Comparison of ENCODE assay signal across 35 cellular contexts in the genomic region with DNA sequence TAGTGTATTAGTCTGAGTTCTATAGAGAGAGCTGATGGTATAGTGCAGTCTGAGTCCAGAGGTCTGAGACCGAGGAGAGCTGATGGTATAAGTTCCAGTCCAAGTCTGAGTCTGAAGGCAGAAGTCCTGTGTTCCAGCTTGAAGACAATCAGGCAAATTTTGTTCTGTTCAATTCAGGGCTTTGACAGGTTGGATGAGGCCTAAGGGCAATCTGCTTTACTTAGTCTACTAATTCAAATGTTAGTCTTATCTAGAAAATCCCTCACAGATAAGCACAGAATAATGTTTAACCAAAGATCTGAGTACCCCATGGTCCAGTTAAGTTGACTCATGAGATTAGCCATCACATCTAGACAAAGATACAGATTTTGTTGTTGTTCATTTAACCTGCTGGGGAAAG.
"Had no signal": no experiment of that assay in that cellular context is flagged by ENCODE, and none has a peak within 500 bp of the region (broad histone marks: within the 10 kb centered on the region; RNA-seq: fewer than 3 reads in every experiment).

No MANE protein-coding gene starts in this region.

- H3K4me3 ChIP-seq: body of pancreas, breast epithelium had no signal

- H3K4me1 ChIP-seq: body of pancreas, breast epithelium had no signal

- H3K27ac Mint-ChIP-seq: activated B cell treated with CpG ODN at 0.5 μM for 24 hours; activated CD4-positive, alpha-beta memory T cell treated with anti-CD3 and anti-CD28 coated beads for 36 hours; activated CD4-positive, alpha-beta T cell treated with anti-CD3 and anti-CD28 coated beads, Interleukin-2, amount 10 ng/mL, durations not matched to agents 24 days and 14 days; activated CD8-positive, alpha-beta memory T cell treated with anti-CD3 and anti-CD28 coated beads, Interleukin-2, amount 10 ng/mL, durations not matched to agents 7 days and 5 days; activated CD8-positive, alpha-beta T cell treated with anti-CD3 and anti-CD28 coated beads for 36 hours; activated naive CD4-positive, alpha-beta T cell treated with anti-CD3 and anti-CD28 coated beads, Interleukin-2, amount 10 ng/mL, durations not matched to agents 7 days and 5 days; activated naive CD4-positive, alpha-beta T cell treated with anti-CD3 and anti-CD28 coated beads, Interleukin-2, amount 50 U/mL, for 24 hours; activated naive CD8-positive, alpha-beta T cell; activated naive CD8-positive, alpha-beta T cell treated with anti-CD3 and anti-CD28 coated beads, Interleukin-2, amount 10 ng/mL, durations not matched to agents 7 days and 5 days; activated naive CD8-positive, alpha-beta T cell treated with anti-CD3 and anti-CD28 coated beads, Interleukin-2, amount 50 U/mL, for 24 hours; activated T-cell treated with anti-CD3 and anti-CD28 coated beads, Interleukin-2, amount 50 U/mL, for 24 hours; activated T-helper 1 cell treated with anti-CD3 and anti-CD28 coated beads, Interleukin-12 subunit alpha, Interleukin-12 subunit beta, Interleukin-2, Interleukin-4 antibody, amounts not matched to agents 30 ng/mL and 10 ng/mL and 1 ng/mL, durations not matched to agents 14 hours and 24 hours and 36 hours; activated T-helper 17 cell treated with anti-CD3 and anti-CD28 coated beads, Interleukin-2, amount 50 U/mL, for 72 hours; T-helper 1 cell treated with Interleukin-12 subunit alpha and Interleukin-12 subunit beta and Interleukin-4 antibody, amounts not matched to agents 30 μg/mL and 1 μg/mL, for 36 hours; T-helper 2 cell treated with Interferon-gamma antibody and Interleukin-4, amounts not matched to agents 5 μg/mL and 100 μg/mL, for 36 hours had no signal

- FAIRE-seq: astrocyte, TTC549 had no signal

- H3K9me3 Mint-ChIP-seq: activated CD8-positive, alpha-beta T cell treated with anti-CD3 and anti-CD28 coated beads for 36 hours; activated T-cell treated with anti-CD3 and anti-CD28 coated beads, Interleukin-2, amount 50 U/mL, for 24 hours; activated T-helper 1 cell treated with anti-CD3 and anti-CD28 coated beads, Interleukin-12 subunit alpha, Interleukin-12 subunit beta, Interleukin-2, Interleukin-4 antibody, amounts not matched to agents 30 ng/mL and 10 ng/mL and 1 ng/mL, durations not matched to agents 14 hours and 24 hours and 36 hours; activated T-helper 17 cell treated with anti-CD3 and anti-CD28 coated beads, Interleukin-2, amount 50 U/mL, for 72 hours; T-helper 2 cell treated with Interferon-gamma antibody and Interleukin-4, amounts not matched to agents 5 μg/mL and 100 μg/mL, for 36 hours had no signal

- H3K27me3 Mint-ChIP-seq: activated CD4-positive, alpha-beta memory T cell treated with anti-CD3 and anti-CD28 coated beads for 36 hours; activated CD4-positive, alpha-beta T cell treated with anti-CD3 and anti-CD28 coated beads, Interleukin-2, amount 10 ng/mL, durations not matched to agents 24 days and 14 days; activated CD8-positive, alpha-beta memory T cell treated with anti-CD3 and anti-CD28 coated beads, Interleukin-2, amount 10 ng/mL, durations not matched to agents 7 days and 5 days; activated CD8-positive, alpha-beta T cell treated with anti-CD3 and anti-CD28 coated beads for 36 hours; activated naive CD4-positive, alpha-beta T cell treated with anti-CD3 and anti-CD28 coated beads, Interleukin-2, amount 10 ng/mL, durations not matched to agents 7 days and 5 days; activated naive CD4-positive, alpha-beta T cell treated with anti-CD3 and anti-CD28 coated beads, Interleukin-2, amount 50 U/mL, for 24 hours; activated naive CD8-positive, alpha-beta T cell; activated naive CD8-positive, alpha-beta T cell treated with anti-CD3 and anti-CD28 coated beads, Interleukin-2, amount 10 ng/mL, durations not matched to agents 7 days and 5 days; activated naive CD8-positive, alpha-beta T cell treated with anti-CD3 and anti-CD28 coated beads, Interleukin-2, amount 50 U/mL, for 24 hours; activated T-cell treated with anti-CD3 and anti-CD28 coated beads, Interleukin-2, amount 50 U/mL, for 24 hours; activated T-helper 17 cell treated with anti-CD3 and anti-CD28 coated beads, Interleukin-2, amount 50 U/mL, for 72 hours had no signal

- DNase-seq: activated B cell treated with CpG ODN at 0.5 μM for 24 hours; activated CD4-positive, alpha-beta memory T cell treated with anti-CD3 and anti-CD28 coated beads for 36 hours; activated CD4-positive, alpha-beta T cell treated with anti-CD3 and anti-CD28 coated beads for 4 hours; activated CD4-positive, alpha-beta T cell treated with anti-CD3 and anti-CD28 coated beads, Interleukin-2, amount 10 ng/mL, durations not matched to agents 24 days and 14 days; activated CD4-positive, alpha-beta T cell treated with anti-CD3 and anti-CD28 coated beads, Interleukin-2, amount 50 U/mL, for 1 hour; activated CD4-positive, alpha-beta T cell treated with anti-CD3 and anti-CD28 coated beads, Interleukin-2, amount 50 U/mL, for 4 hours; activated CD4-positive, CD25-positive, alpha-beta regulatory T cell treated with anti-CD3 and anti-CD28 coated beads, Interleukin-2, amount 50 U/mL, for 72 hours; activated CD8-positive, alpha-beta memory T cell treated with anti-CD3 and anti-CD28 coated beads, Interleukin-2, amount 10 ng/mL, durations not matched to agents 7 days and 5 days; activated CD8-positive, alpha-beta memory T cell treated with anti-CD3 and anti-CD28 coated beads, Interleukin-2, amount 50 U/mL, for 48 hours; activated CD8-positive, alpha-beta T cell treated with anti-CD3 and anti-CD28 coated beads for 36 hours; activated effector memory CD4-positive, alpha-beta T cell treated with anti-CD3 and anti-CD28 coated beads, Interleukin-2, amount 50 U/mL, for 16 hours; activated gamma-delta T cell treated with Interleukin-2 at 50 U/mL for 16 hours; activated naive CD4-positive, alpha-beta T cell treated with anti-CD3 and anti-CD28 coated beads, Interleukin-2, amount 10 ng/mL, durations not matched to agents 7 days and 5 days; activated naive CD4-positive, alpha-beta T cell treated with Interleukin-2 at 50 U/mL for 16 hours; activated naive CD8-positive, alpha-beta T cell treated with anti-CD3 and anti-CD28 coated beads, Interleukin-2, amount 10 ng/mL, durations not matched to agents 7 days and 5 days; activated naive CD8-positive, alpha-beta T cell treated with anti-CD3 and anti-CD28 coated beads, Interleukin-2, amount 50 U/mL, for 24 hours; activated T-cell treated with anti-CD3 and anti-CD28 coated beads, Interleukin-2, amount 50 U/mL, for 24 hours; activated T-cell treated with anti-CD3 and anti-CD28 coated beads, Interleukin-2, amount 50 U/mL, for 48 hours; amniotic stem cell; aorta; body of pancreas; brain microvascular endothelial cell; central memory CD4-positive, alpha-beta T cell; T-helper 1 cell; T-helper 2 cell; T-helper 9 cell had no signal

- H3K9me3 ChIP-seq: body of pancreas, breast epithelium had no signal

- H3K36me3 ChIP-seq: brain microvascular endothelial cell, breast epithelium had no signal

- H3K4me1 Mint-ChIP-seq: activated B cell treated with CpG ODN at 0.5 μM for 24 hours; activated CD4-positive, alpha-beta T cell treated with anti-CD3 and anti-CD28 coated beads, Interleukin-2, amount 10 ng/mL, durations not matched to agents 24 days and 14 days; activated CD8-positive, alpha-beta memory T cell treated with anti-CD3 and anti-CD28 coated beads, Interleukin-2, amount 10 ng/mL, durations not matched to agents 7 days and 5 days; activated naive CD4-positive, alpha-beta T cell treated with anti-CD3 and anti-CD28 coated beads, Interleukin-2, amount 10 ng/mL, durations not matched to agents 7 days and 5 days; activated naive CD4-positive, alpha-beta T cell treated with anti-CD3 and anti-CD28 coated beads, Interleukin-2, amount 50 U/mL, for 24 hours; activated naive CD8-positive, alpha-beta T cell treated with anti-CD3 and anti-CD28 coated beads, Interleukin-2, amount 10 ng/mL, durations not matched to agents 7 days and 5 days; activated naive CD8-positive, alpha-beta T cell treated with anti-CD3 and anti-CD28 coated beads, Interleukin-2, amount 50 U/mL, for 24 hours; activated T-helper 17 cell treated with anti-CD3 and anti-CD28 coated beads, Interleukin-2, amount 50 U/mL, for 72 hours had no signal

- H3K4me3 Mint-ChIP-seq: activated B cell treated with CpG ODN at 0.5 μM for 24 hours; activated CD4-positive, alpha-beta memory T cell treated with anti-CD3 and anti-CD28 coated beads for 36 hours; activated CD4-positive, alpha-beta T cell treated with anti-CD3 and anti-CD28 coated beads, Interleukin-2, amount 10 ng/mL, durations not matched to agents 24 days and 14 days; activated CD8-positive, alpha-beta memory T cell treated with anti-CD3 and anti-CD28 coated beads, Interleukin-2, amount 10 ng/mL, durations not matched to agents 7 days and 5 days; activated CD8-positive, alpha-beta T cell treated with anti-CD3 and anti-CD28 coated beads for 36 hours; activated naive CD4-positive, alpha-beta T cell treated with anti-CD3 and anti-CD28 coated beads, Interleukin-2, amount 10 ng/mL, durations not matched to agents 7 days and 5 days; activated naive CD4-positive, alpha-beta T cell treated with anti-CD3 and anti-CD28 coated beads, Interleukin-2, amount 50 U/mL, for 24 hours; activated naive CD8-positive, alpha-beta T cell; activated naive CD8-positive, alpha-beta T cell treated with anti-CD3 and anti-CD28 coated beads, Interleukin-2, amount 10 ng/mL, durations not matched to agents 7 days and 5 days; activated naive CD8-positive, alpha-beta T cell treated with anti-CD3 and anti-CD28 coated beads, Interleukin-2, amount 50 U/mL, for 24 hours; activated T-cell treated with anti-CD3 and anti-CD28 coated beads, Interleukin-2, amount 50 U/mL, for 24 hours; activated T-helper 1 cell treated with anti-CD3 and anti-CD28 coated beads, Interleukin-12 subunit alpha, Interleukin-12 subunit beta, Interleukin-2, Interleukin-4 antibody, amounts not matched to agents 30 ng/mL and 10 ng/mL and 1 ng/mL, durations not matched to agents 14 hours and 24 hours and 36 hours; activated T-helper 17 cell treated with anti-CD3 and anti-CD28 coated beads, Interleukin-2, amount 50 U/mL, for 72 hours; T-helper 1 cell treated with Interleukin-12 subunit alpha and Interleukin-12 subunit beta and Interleukin-4 antibody, amounts not matched to agents 30 μg/mL and 1 μg/mL, for 36 hours; T-helper 2 cell treated with Interferon-gamma antibody and Interleukin-4, amounts not matched to agents 5 μg/mL and 100 μg/mL, for 36 hours had no signal

- ATAC-seq: activated CD8-positive, alpha-beta memory T cell treated with anti-CD3 and anti-CD28 coated beads, Interleukin-2, amount 10 ng/mL, durations not matched to agents 7 days and 5 days; activated CD8-positive, alpha-beta T cell treated with anti-CD3 and anti-CD28 coated beads for 36 hours; activated naive CD8-positive, alpha-beta T cell treated with anti-CD3 and anti-CD28 coated beads, Interleukin-2, amount 50 U/mL, for 24 hours; activated T-helper 17 cell treated with anti-CD3 and anti-CD28 coated beads, Interleukin-2, amount 50 U/mL, for 72 hours; body of pancreas had no signal

- H3K27me3 ChIP-seq: body of pancreas, brain microvascular endothelial cell, breast epithelium had no signal

- H3K36me3 Mint-ChIP-seq: activated CD4-positive, alpha-beta memory T cell treated with anti-CD3 and anti-CD28 coated beads for 36 hours; activated CD8-positive, alpha-beta memory T cell treated with anti-CD3 and anti-CD28 coated beads, Interleukin-2, amount 10 ng/mL, durations not matched to agents 7 days and 5 days; activated naive CD4-positive, alpha-beta T cell treated with anti-CD3 and anti-CD28 coated beads, Interleukin-2, amount 10 ng/mL, durations not matched to agents 7 days and 5 days; activated naive CD4-positive, alpha-beta T cell treated with anti-CD3 and anti-CD28 coated beads, Interleukin-2, amount 50 U/mL, for 24 hours; activated naive CD8-positive, alpha-beta T cell; activated naive CD8-positive, alpha-beta T cell treated with anti-CD3 and anti-CD28 coated beads, Interleukin-2, amount 10 ng/mL, durations not matched to agents 7 days and 5 days had no signal

- H3K27ac ChIP-seq: body of pancreas, brain microvascular endothelial cell, breast epithelium had no signal
